9 cellular contexts compared by ENCODE assay signal in genomic region chr1:219837274-219837993, GRCh38.
A peak's percentile ranks its signal among the peaks of the same experiment; 100 is the strongest.
DNase-seq lines count a peak whose midpoint lies in the region; ATAC-seq and TF ChIP-seq lines count a peak whose summit lies in the region.
"Had no signal": no experiment of that assay in that cellular context is flagged by ENCODE, and none has a peak within 500 bp of the region (broad histone marks: within the 10 kb centered on the region; RNA-seq: fewer than 3 reads in every experiment).

No MANE protein-coding gene starts in this region.

- H3K9me3 ChIP-seq in GM23248 (ENCODE audit: low read depth) (no peaks in the 10 kb centered on the region), WERI-Rb-1 (ENCODE audit: severe bottlenecking) (no peaks in the 10 kb centered on the region), gastroesophageal sphincter (no peaks in the 10 kb centered on the region)

- peak; percentile 78 for TF ChIP-seq CTCF in WERI-Rb-1 (IDR thresholded peaks at IDR 0.05; ENCODE audit: low read depth, low read length)
- TF ChIP-seq CTCF in gastroesophageal sphincter (IDR thresholded peaks at IDR 0.05) = peak in 2 of 4 experiments; percentile 18 to 27
- no peak for TF ChIP-seq CTCF in omental fat pad (IDR thresholded peaks at IDR 0.05)

- no peaks in the 10 kb centered on the region for H3K4me1 Mint-ChIP-seq in activated naive CD8-positive, alpha-beta T cell treated with anti-CD3 and anti-CD28 coated beads for 36 hours
- H3K4me1 Mint-ChIP-seq: activated B cell treated with CpG ODN at 0.5 μM for 24 hours had no signal

- H3K9me3 Mint-ChIP-seq in activated naive CD8-positive, alpha-beta T cell treated with anti-CD3 and anti-CD28 coated beads for 36 hours = no peaks in the 10 kb centered on the region

- 43 to 44% methylated on average over 7 of the region's 7 CpGs for WGBS in GM23248 (ENCODE audit: low coverage in 1 of 2, low lambda C conversion rate in 2 of 2, missing lambda C conversion rate in 2 of 2), 2 experiments
- 30 to 32% methylated on average over 7 of the region's 7 CpGs for WGBS in gastroesophageal sphincter (ENCODE audit: low coverage in 1 of 2), 2 donors

- H3K79me2 ChIP-seq in GM23248 (ENCODE audit: insufficient read depth) = no peaks in the 10 kb centered on the region

- in situ Hi-C loops in GM23248 (cut with MboI) = no loop called here

- H3K9ac ChIP-seq in GM23248 = no peak overlapping the region

- no peak for ATAC-seq in gastroesophageal sphincter
- ATAC-seq in omental fat pad (ENCODE audit: low FRiP score) = no peak

- H3K27me3 ChIP-seq in GM23248 (replicated peaks; ENCODE audit: insufficient read depth) (0 out of 2 replicates have a peak, but pooled peaks cover 8% of the 10 kb centered on the region), WERI-Rb-1 (ENCODE audit: insufficient read depth, low read depth, severe bottlenecking) (no peaks in the 10 kb centered on the region), gastroesophageal sphincter (peaks cover 8% of the 10 kb centered on the region)

- H3K4me3 Mint-ChIP-seq in activated naive CD8-positive, alpha-beta T cell treated with anti-CD3 and anti-CD28 coated beads for 36 hours = no peak overlapping the region
- H3K4me3 Mint-ChIP-seq: activated B cell treated with CpG ODN at 0.5 μM for 24 hours had no signal

- DNase-seq in DMS53 (lab: John Stamatoyannopoulos, UW) (peak; percentile 84), GM23248 (peak; percentile 61), NCI-H2081 (lab: John Stamatoyannopoulos, UW) (peak; percentile 65 to 73), WERI-Rb-1 (peak; percentile 34), iPS-NIHi11 (ENCODE audit: low spot score) (peak; percentile 39), omental fat pad (ENCODE audit: low spot score) (no peak)
- DNase-seq in activated naive CD8-positive, alpha-beta T cell treated with anti-CD3 and anti-CD28 coated beads for 36 hours = no peak
- DNase-seq: activated B cell treated with CpG ODN at 0.5 μM for 24 hours had no signal

- no peaks in the 10 kb centered on the region for H3K4me1 ChIP-seq in GM23248 (ENCODE audit: insufficient read depth)
- H3K4me1 ChIP-seq in gastroesophageal sphincter = no peaks in the 10 kb centered on the region

- H3K36me3 Mint-ChIP-seq in activated naive CD8-positive, alpha-beta T cell treated with anti-CD3 and anti-CD28 coated beads for 36 hours = no peaks in the 10 kb centered on the region

- no peaks in the 10 kb centered on the region for H3F3A ChIP-seq in GM23248 (ENCODE audit: insufficient read depth)

- H3K27me3 Mint-ChIP-seq in activated naive CD8-positive, alpha-beta T cell treated with anti-CD3 and anti-CD28 coated beads for 36 hours = peaks cover 31% of the 10 kb centered on the region

- no peak for TF ChIP-seq POLR2A in gastroesophageal sphincter (IDR thresholded peaks at IDR 0.05)

- H2AFZ ChIP-seq in GM23248 = no peak overlapping the region

- H3K4me2 ChIP-seq in GM23248 (ENCODE audit: unreplicated experiment) = no peak overlapping the region

- no peaks in the 10 kb centered on the region for H3K36me3 ChIP-seq in GM23248 (ENCODE audit: low read depth)
- no peaks in the 10 kb centered on the region for H3K36me3 ChIP-seq in WERI-Rb-1
- no peaks in the 10 kb centered on the region for H3K36me3 ChIP-seq in gastroesophageal sphincter

- H3K4me3 ChIP-seq in GM23248 (no peak overlapping the region), WERI-Rb-1 (ENCODE audit: low read depth, low read length) (no peak overlapping the region), gastroesophageal sphincter (no peak overlapping the region)

- H3K27ac ChIP-seq in GM23248 (no peak overlapping the region), WERI-Rb-1 (no peak overlapping the region), gastroesophageal sphincter (no peak overlapping the region)

- H3K9me2 ChIP-seq in GM23248 (ENCODE audit: insufficient read depth) = no peaks in the 10 kb centered on the region

- no peaks in the 10 kb centered on the region for H4K20me1 ChIP-seq in GM23248 (ENCODE audit: insufficient read depth)

- TF ChIP-seq EP300 in gastroesophageal sphincter (IDR thresholded peaks at IDR 0.05) = no peak

- no peak overlapping the region for H3K27ac Mint-ChIP-seq in activated naive CD8-positive, alpha-beta T cell treated with anti-CD3 and anti-CD28 coated beads for 36 hours
- H3K27ac Mint-ChIP-seq: activated B cell treated with CpG ODN at 0.5 μM for 24 hours had no signal

Comparison
In these comparisons a context has a peak if more than half of its experiments do, and no peak if none do; other contexts are left out.
1. DNase-seq: peak in DMS53 (single experiment), GM23248 (single experiment), NCI-H2081 (2 of 2), WERI-Rb-1 (single experiment) and iPS-NIHi11 (single experiment); none in omental fat pad (single experiment) and activated naive CD8-positive, alpha-beta T cell treated with anti-CD3 and anti-CD28 coated beads for 36 hours (single experiment).